ENCODE assay signal across 8 cellular contexts in genomic region chrX:66731398-66731797, GRCh38.
A peak's percentile ranks its signal among the peaks of the same experiment; 100 is the strongest.
DNase-seq lines count a peak whose midpoint lies in the region; ATAC-seq and TF ChIP-seq lines count a peak whose summit lies in the region.

No MANE protein-coding gene starts in this region.

- H3K9me3 Mint-ChIP-seq in CD14-positive monocyte, result peaks cover 0 to 2% (median 0%) of the 10 kb centered on the region in 7 donors
- no peaks in the 10 kb centered on the region for H3K9me3 Mint-ChIP-seq in neural crest cell

- intact Hi-C loops in CD14-positive monocyte (cut with micrococcal nuclease), result no loop called here

- H3K4me1 Mint-ChIP-seq in CD14-positive monocyte, result peaks cover 6% of the 10 kb centered on the region
- H3K4me1 Mint-ChIP-seq in neural crest cell, result no peaks in the 10 kb centered on the region

- H3K27ac Mint-ChIP-seq in CD14-positive monocyte (no peak overlapping the region), neural crest cell (ENCODE audit: unreplicated experiment) (no peak overlapping the region)

- DNase-seq in CD14-positive monocyte (ENCODE audit: low spot score), result no peak
- peak; percentile 56 for DNase-seq in NB4 (ENCODE audit: low read depth)
- peak; percentile 30 for DNase-seq in cerebellar cortex (ENCODE audit: low spot score)
- DNase-seq in neural crest cell (ENCODE audit: low read depth, low spot score), result no peak
- DNase-seq in UCSD-AML1 (lab: John Stamatoyannopoulos, UW; ENCODE audit: unreplicated experiment), result no peak
- DNase-seq in activated CD8-positive, alpha-beta memory T cell treated with anti-CD3 and anti-CD28 coated beads, Interleukin-2, amount 50 U/mL, for 4 hours, result no peak
- DNase-seq in NCI-H1048 (lab: John Stamatoyannopoulos, UW), result no peak

- H3K36me3 Mint-ChIP-seq in CD14-positive monocyte (no peaks in the 10 kb centered on the region), neural crest cell (ENCODE audit: low read depth) (no peaks in the 10 kb centered on the region)

- TF ChIP-seq POLR2A in NB4 (IDR thresholded peaks at IDR 0.05; ENCODE audit: extremely low read depth, insufficient read length), result no peak

- H3K27me3 Mint-ChIP-seq in CD14-positive monocyte (ENCODE audit: low read depth in 3 of 3) (peaks cover 0 to 4% (median 1%) of the 10 kb centered on the region in 3 donors), neural crest cell (ENCODE audit: low read depth) (peaks cover 6% of the 10 kb centered on the region)

- H3K4me3 ChIP-seq in NB4 (ENCODE audit: low read depth, low read length), result no peak overlapping the region

- ATAC-seq in GM18909 (IDR thresholded peaks at IDR 0.05; ENCODE audit: poor library complexity, unreplicated experiment), result peak; percentile 74

- peak; percentile 19 for TF ChIP-seq CTCF in CD14-positive monocyte (IDR thresholded peaks at IDR 0.05)
- TF ChIP-seq CTCF in NB4 (IDR thresholded peaks at IDR 0.05; ENCODE audit: low read depth, low read length), result peak; percentile 19
- peak; percentile 56 for TF ChIP-seq CTCF in neural crest cell (conservative IDR thresholded peaks at IDR 0.05)

- no peak overlapping the region for H3K4me3 Mint-ChIP-seq in CD14-positive monocyte
- H3K4me3 Mint-ChIP-seq in neural crest cell, result no peak overlapping the region

Comparison
In these comparisons a context has a peak if more than half of its experiments do, and no peak if none do; other contexts are left out.
1. DNase-seq: peak in NB4 (single experiment) and cerebellar cortex (single experiment); none in CD14-positive monocyte (single experiment), neural crest cell (single experiment), UCSD-AML1 (single experiment), activated CD8-positive, alpha-beta memory T cell treated with anti-CD3 and anti-CD28 coated beads, Interleukin-2, amount 50 U/mL, for 4 hours (single experiment) and NCI-H1048 (single experiment).
2. Peak in every context shown above with its lines, with median percentiles within 50 percentile points of each other: CTCF ChIP-seq.